8 cellular contexts compared by ENCODE assay signal in the genomic region with DNA sequence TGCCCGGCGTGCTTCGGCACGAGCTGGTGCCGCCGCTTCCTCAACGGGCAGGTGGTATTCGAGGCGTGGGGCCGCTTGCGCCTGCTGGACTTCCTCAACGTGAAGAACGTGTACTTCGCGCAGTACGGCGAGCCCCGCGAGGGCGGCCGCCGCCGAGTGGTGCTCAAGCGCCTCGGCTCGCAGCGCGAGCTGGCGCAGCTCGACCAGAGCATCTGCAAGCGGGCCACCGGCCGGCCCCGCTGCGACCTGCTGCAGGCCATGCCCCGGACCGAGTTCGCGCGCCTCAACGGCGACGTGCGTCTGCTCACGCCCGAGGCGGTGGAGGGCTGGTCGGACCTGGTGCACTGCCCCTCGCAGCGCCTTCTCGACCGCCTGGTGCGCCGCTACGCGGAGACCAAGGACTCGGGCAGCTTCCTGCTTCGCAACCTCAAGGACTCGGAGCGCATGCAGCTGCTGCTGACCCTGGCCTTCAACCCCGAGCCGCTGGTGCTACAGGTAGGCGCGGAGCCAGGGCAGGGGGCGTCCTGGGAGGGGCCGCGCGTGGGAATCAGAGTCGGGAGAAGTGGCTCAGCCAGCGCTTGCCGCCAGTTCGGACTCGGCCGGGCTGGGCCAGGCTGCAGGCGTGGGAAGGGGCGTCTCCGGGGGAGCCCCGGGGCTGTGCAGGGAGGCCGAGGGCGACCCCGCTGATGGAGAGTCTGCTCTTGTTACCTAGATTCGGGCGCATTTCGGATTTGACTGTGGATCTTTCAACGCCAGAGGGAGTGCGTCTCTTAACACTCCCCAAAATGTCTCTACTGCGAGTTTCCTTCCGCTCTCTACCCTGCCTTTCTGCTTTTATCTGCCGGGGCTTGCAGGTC. TPM values are rescaled to one million over a fixed set of nuclear protein-coding genes. Genes with fewer than 3 reads are reported as not detected.
DNase-seq lines count a peak whose midpoint lies in the region; ATAC-seq and FAIRE-seq lines count a peak whose summit lies in the region.

No MANE protein-coding gene starts in this region.

- H3K9me3 ChIP-seq in mesodermal cell (ENCODE audit: control insufficient read depth, low read length) = no peaks in the 10 kb centered on the region

- H3K4me1 ChIP-seq in mesodermal cell (ENCODE audit: control insufficient read depth, insufficient read depth, low read length, poor library complexity, severe bottlenecking) = peaks cover 4% of the 10 kb centered on the region

- H3K36me3 ChIP-seq in mesodermal cell (ENCODE audit: control insufficient read depth, insufficient read depth, low read length) = no peaks in the 10 kb centered on the region

- FAIRE-seq in endometrium (lab: Jason Lieb, UNC) = peak; percentile 8

- DNase-seq in Caki2 (ENCODE audit: low read depth) (peak; percentile 65), HS-5 (ENCODE audit: low read depth) (peak; percentile 40), NOMO-1 (lab: John Stamatoyannopoulos, UW; ENCODE audit: unreplicated experiment in 2 of 2) (peak; percentile 91 to 92)
- peak; percentile 82 for DNase-seq in activated CD8-positive, alpha-beta memory T cell treated with anti-CD3 and anti-CD28 coated beads, Interleukin-2, amount 50 U/mL, for 48 hours
- peak; percentile 26 for DNase-seq in stimulated activated CD8-positive, alpha-beta memory T cell treated with anti-CD3 and anti-CD28 coated beads, Interleukin-15, amount 100 ng/mL, for 24 hours (ENCODE audit: low read depth)

- WGBS in mesodermal cell (ENCODE audit: insufficient coverage in 2 of 2), 2 experiments = 0% methylated on average over 81 to 88 of the region's 89 CpGs

- H3K27ac ChIP-seq in mesodermal cell (ENCODE audit: low read depth, low read length, severe bottlenecking) = peak overlapping the region; percentile 89

- in situ Hi-C loops in Caki2 (cut with HindIII; ENCODE audit: low pct_unique_long_range_greater_than_20kb, low sequenced_read_pairs) = no loop called here

- ATAC-seq in GM21360 (IDR thresholded peaks at IDR 0.05; ENCODE audit: unreplicated experiment) = peak; percentile 28

- peak overlapping the region; percentile 73 for H3K4me3 ChIP-seq in mesodermal cell (ENCODE audit: extremely low read depth, insufficient read depth, low read length, poor library complexity, severe bottlenecking)

RNA-seq across cellular contexts. Expression of gene DIPK2A, which starts 1.1 kb away (rescaled TPM):
- 20.2 and 25.2 TPM in 2 replicates for total RNA-seq in Caki2 (2014; rRNA removed; shearing (Covaris generic); ENCODE audit: low replicate concordance)
- polyA plus RNA-seq in mesodermal cell (2013, experiment 1 of 2) = 14.4 TPM
- 12.7 TPM for polyA plus RNA-seq in mesodermal cell (2013, experiment 2 of 2)

Comparison
In these comparisons a context has a peak if more than half of its experiments do, and no peak if none do; other contexts are left out.
1. Peak in every context shown above with its lines: DNase-seq, ATAC-seq, H3K4me3 ChIP-seq and H3K27ac ChIP-seq.
2. DNase-seq: peak in every context shown above with its lines; median percentile 92 in NOMO-1; 82 in activated CD8-positive, alpha-beta memory T cell treated with anti-CD3 and anti-CD28 coated beads, Interleukin-2, amount 50 U/mL, for 48 hours; 65 in Caki2; 40 in HS-5; 26 in stimulated activated CD8-positive, alpha-beta memory T cell treated with anti-CD3 and anti-CD28 coated beads, Interleukin-15, amount 100 ng/mL, for 24 hours.